1 cellular context compared by ENCODE assay signal in the genomic region with DNA sequence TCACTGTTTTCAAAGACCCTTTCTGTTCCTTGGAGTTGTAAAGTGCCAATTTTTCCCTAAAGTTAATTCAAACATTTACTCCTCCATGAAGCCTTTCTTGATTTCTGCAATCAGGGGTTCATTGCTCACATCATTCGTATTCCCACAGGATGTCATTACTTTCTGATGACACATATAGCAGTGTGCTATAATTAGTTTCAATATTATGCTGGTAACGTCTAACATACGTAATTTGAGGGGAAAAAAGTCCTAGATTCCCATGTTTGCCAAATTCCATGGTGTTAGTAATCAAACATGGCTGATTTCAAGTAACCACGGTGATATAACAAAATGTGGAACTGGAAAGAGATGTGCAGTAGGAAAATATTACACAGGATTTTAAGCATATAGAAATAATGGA.
TF ChIP-seq lines count a peak whose summit lies in the region.

No MANE protein-coding gene starts in this region.

TF ChIP-seq in HCT116, 20 proteins besides CTCF, POLR2A, EP300 and RAD21:
- no peak for TF ChIP-seq SRF (IDR thresholded peaks at IDR 0.05; ENCODE audit: low read depth)
- TF ChIP-seq ZNF274 (IDR thresholded peaks at IDR 0.05; ENCODE audit: low read depth, low read length) = no peak
- TF ChIP-seq, protein P1, sequence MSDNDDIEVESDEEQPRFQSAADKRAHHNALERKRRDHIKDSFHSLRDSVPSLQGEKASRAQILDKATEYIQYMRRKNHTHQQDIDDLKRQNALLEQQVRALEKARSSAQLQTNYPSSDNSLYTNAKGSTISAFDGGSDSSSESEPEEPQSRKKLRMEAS (IDR thresholded peaks at IDR 0.05) = no peak
- no peak for TF ChIP-seq YY1 (IDR thresholded peaks at IDR 0.05; ENCODE audit: extremely low read depth, insufficient replicate concordance, low read depth, low read length)
- no peak for TF ChIP-seq POLR2AphosphoS5 (IDR thresholded peaks at IDR 0.05; ENCODE audit: low read depth, low read length)
- TF ChIP-seq ELF1 (IDR thresholded peaks at IDR 0.05; ENCODE audit: borderline replicate concordance, low read depth) = no peak
- no peak for TF ChIP-seq TCF7L2 (IDR thresholded peaks at IDR 0.05; ENCODE audit: borderline replicate concordance, extremely low read depth, insufficient read depth, insufficient read length)
- TF ChIP-seq EZH2phosphoT487 (IDR thresholded peaks at IDR 0.05; ENCODE audit: borderline replicate concordance) = no peak
- no peak for TF ChIP-seq SP1 (IDR thresholded peaks at IDR 0.05; ENCODE audit: low read depth)
- no peak for TF ChIP-seq ATF3 (IDR thresholded peaks at IDR 0.05)
- TF ChIP-seq, protein P2, sequence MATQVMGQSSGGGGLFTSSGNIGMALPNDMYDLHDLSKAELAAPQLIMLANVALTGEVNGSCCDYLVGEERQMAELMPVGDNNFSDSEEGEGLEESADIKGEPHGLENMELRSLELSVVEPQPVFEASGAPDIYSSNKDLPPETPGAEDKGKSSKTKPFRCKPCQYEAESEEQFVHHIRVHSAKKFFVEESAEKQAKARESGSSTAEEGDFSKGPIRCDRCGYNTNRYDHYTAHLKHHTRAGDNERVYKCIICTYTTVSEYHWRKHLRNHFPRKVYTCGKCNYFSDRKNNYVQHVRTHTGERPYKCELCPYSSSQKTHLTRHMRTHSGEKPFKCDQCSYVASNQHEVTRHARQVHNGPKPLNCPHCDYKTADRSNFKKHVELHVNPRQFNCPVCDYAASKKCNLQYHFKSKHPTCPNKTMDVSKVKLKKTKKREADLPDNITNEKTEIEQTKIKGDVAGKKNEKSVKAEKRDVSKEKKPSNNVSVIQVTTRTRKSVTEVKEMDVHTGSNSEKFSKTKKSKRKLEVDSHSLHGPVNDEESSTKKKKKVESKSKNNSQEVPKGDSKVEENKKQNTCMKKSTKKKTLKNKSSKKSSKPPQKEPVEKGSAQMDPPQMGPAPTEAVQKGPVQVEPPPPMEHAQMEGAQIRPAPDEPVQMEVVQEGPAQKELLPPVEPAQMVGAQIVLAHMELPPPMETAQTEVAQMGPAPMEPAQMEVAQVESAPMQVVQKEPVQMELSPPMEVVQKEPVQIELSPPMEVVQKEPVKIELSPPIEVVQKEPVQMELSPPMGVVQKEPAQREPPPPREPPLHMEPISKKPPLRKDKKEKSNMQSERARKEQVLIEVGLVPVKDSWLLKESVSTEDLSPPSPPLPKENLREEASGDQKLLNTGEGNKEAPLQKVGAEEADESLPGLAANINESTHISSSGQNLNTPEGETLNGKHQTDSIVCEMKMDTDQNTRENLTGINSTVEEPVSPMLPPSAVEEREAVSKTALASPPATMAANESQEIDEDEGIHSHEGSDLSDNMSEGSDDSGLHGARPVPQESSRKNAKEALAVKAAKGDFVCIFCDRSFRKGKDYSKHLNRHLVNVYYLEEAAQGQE (IDR thresholded peaks at IDR 0.05; ENCODE audit: low read depth) = no peak
- no peak for TF ChIP-seq FOSL1 (IDR thresholded peaks at IDR 0.05; ENCODE audit: low read depth)
- no peak for TF ChIP-seq ZFX (IDR thresholded peaks at IDR 0.05)
- TF ChIP-seq SIN3A (IDR thresholded peaks at IDR 0.05; ENCODE audit: low read depth) = no peak
- TF ChIP-seq CBX3 (IDR thresholded peaks at IDR 0.05; ENCODE audit: low read depth) = no peak
- TF ChIP-seq CEBPB (IDR thresholded peaks at IDR 0.05; ENCODE audit: low read depth) = no peak
- no peak for TF ChIP-seq EGR1 (IDR thresholded peaks at IDR 0.05; ENCODE audit: low read depth)
